ENCODE assay signal across 24 cellular contexts in the genomic region with DNA sequence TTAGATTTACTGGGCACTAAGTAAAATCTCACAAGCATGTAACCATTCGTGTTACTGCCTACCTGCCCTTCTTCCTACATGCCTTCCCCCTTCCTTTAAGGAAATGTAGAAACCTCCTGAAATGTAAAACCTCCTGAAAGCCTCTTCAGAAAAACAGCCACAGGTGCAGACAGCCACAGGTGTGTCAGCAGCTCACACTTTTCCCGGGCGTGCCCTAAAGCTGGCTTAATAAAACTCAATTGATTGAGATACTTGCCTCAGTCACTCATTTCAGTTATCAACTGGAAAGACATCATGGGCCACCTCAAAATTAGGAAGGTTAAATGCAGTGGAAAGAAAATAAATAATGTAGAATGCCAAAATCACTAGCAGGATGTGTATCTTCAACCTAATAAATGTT. TPM values are rescaled to one million over a fixed set of nuclear protein-coding genes. Genes with fewer than 3 reads are reported as not detected.
"Had no signal": no experiment of that assay in that cellular context is flagged by ENCODE, and none has a peak within 500 bp of the region (broad histone marks: within the 10 kb centered on the region; RNA-seq: fewer than 3 reads in every experiment).

No MANE protein-coding gene starts in this region.

- H3K4me2 ChIP-seq: PC-9 had no signal

- H3K9me3 Mint-ChIP-seq: activated CD4-positive, alpha-beta memory T cell treated with anti-CD3 and anti-CD28 coated beads, Interleukin-2, amount 10 ng/mL, durations not matched to agents 7 days and 5 days; activated naive CD4-positive, alpha-beta T cell treated with anti-CD3 and anti-CD28 coated beads, Interleukin-2, amount 10 ng/mL, durations not matched to agents 7 days and 5 days; activated naive CD8-positive, alpha-beta T cell treated with anti-CD3 and anti-CD28 coated beads for 36 hours; activated T-cell treated with anti-CD3 and anti-CD28 coated beads, Interleukin-2, amount 50 U/mL, for 72 hours; activated T-helper 2 cell treated with anti-CD3 and anti-CD28 coated beads, Interferon-gamma antibody, Interleukin-2, Interleukin-4, amounts not matched to agents 10 μg/mL and 5 μg/mL and 100 μg/mL, durations not matched to agents 14 hours and 24 hours and 36 hours; T-cell had no signal

- DNase-seq: activated CD4-positive, alpha-beta memory T cell treated with anti-CD3 and anti-CD28 coated beads, Interleukin-2, amount 10 ng/mL, durations not matched to agents 7 days and 5 days; activated CD4-positive, alpha-beta T cell treated with anti-CD3 and anti-CD28 coated beads for 36 hours; activated CD4-positive, alpha-beta T cell treated with anti-CD3 and anti-CD28 coated beads, Interleukin-2, amount 50 U/mL, for 1 hour; activated gamma-delta T cell treated with Interleukin-2 at 50 U/mL for 16 hours; activated naive CD4-positive, alpha-beta T cell treated with anti-CD3 and anti-CD28 coated beads, Interleukin-2, amount 10 ng/mL, durations not matched to agents 7 days and 5 days; activated naive CD8-positive, alpha-beta T cell treated with anti-CD3 and anti-CD28 coated beads for 36 hours; activated T-cell treated with anti-CD3 and anti-CD28 coated beads for 4 hours; activated T-cell treated with anti-CD3 and anti-CD28 coated beads, Interleukin-2, amount 50 U/mL, for 72 hours; cerebellar nuclear complex; MM.1S; NCI-H1092; NCI-H1930; NCI-H2107; NCI-H226; NCI-H526; PC-9; SIG-M5; T-cell; T-helper 2 cell had no signal

- H3K27ac Mint-ChIP-seq: activated CD4-positive, alpha-beta memory T cell treated with anti-CD3 and anti-CD28 coated beads, Interleukin-2, amount 10 ng/mL, durations not matched to agents 7 days and 5 days; activated CD4-positive, alpha-beta T cell treated with anti-CD3 and anti-CD28 coated beads for 36 hours; activated naive CD4-positive, alpha-beta T cell treated with anti-CD3 and anti-CD28 coated beads, Interleukin-2, amount 10 ng/mL, durations not matched to agents 7 days and 5 days; activated naive CD8-positive, alpha-beta T cell treated with anti-CD3 and anti-CD28 coated beads for 36 hours; activated T-cell treated with anti-CD3 and anti-CD28 coated beads, Interleukin-2, amount 50 U/mL, for 72 hours; activated T-helper 2 cell treated with anti-CD3 and anti-CD28 coated beads, Interferon-gamma antibody, Interleukin-2, Interleukin-4, amounts not matched to agents 10 μg/mL and 5 μg/mL and 100 μg/mL, durations not matched to agents 14 hours and 24 hours and 36 hours; T-cell had no signal

- H3K27ac ChIP-seq: PC-9, SK-N-MC had no signal

- H2AFZ ChIP-seq: PC-9 had no signal

- H3K4me3 Mint-ChIP-seq: activated CD4-positive, alpha-beta memory T cell treated with anti-CD3 and anti-CD28 coated beads, Interleukin-2, amount 10 ng/mL, durations not matched to agents 7 days and 5 days; activated CD4-positive, alpha-beta T cell treated with anti-CD3 and anti-CD28 coated beads for 36 hours; activated naive CD4-positive, alpha-beta T cell treated with anti-CD3 and anti-CD28 coated beads, Interleukin-2, amount 10 ng/mL, durations not matched to agents 7 days and 5 days; activated naive CD8-positive, alpha-beta T cell treated with anti-CD3 and anti-CD28 coated beads for 36 hours; activated T-cell treated with anti-CD3 and anti-CD28 coated beads, Interleukin-2, amount 50 U/mL, for 72 hours; T-cell had no signal

- H3K4me1 Mint-ChIP-seq: activated CD4-positive, alpha-beta memory T cell treated with anti-CD3 and anti-CD28 coated beads, Interleukin-2, amount 10 ng/mL, durations not matched to agents 7 days and 5 days; activated CD4-positive, alpha-beta T cell treated with anti-CD3 and anti-CD28 coated beads for 36 hours; activated naive CD4-positive, alpha-beta T cell treated with anti-CD3 and anti-CD28 coated beads, Interleukin-2, amount 10 ng/mL, durations not matched to agents 7 days and 5 days; activated naive CD8-positive, alpha-beta T cell treated with anti-CD3 and anti-CD28 coated beads for 36 hours; T-cell had no signal

- H3K4me3 ChIP-seq: PC-9, SK-N-MC had no signal

- ATAC-seq: activated CD4-positive, alpha-beta T cell treated with anti-CD3 and anti-CD28 coated beads for 36 hours; activated T-cell treated with anti-CD3 and anti-CD28 coated beads, Interleukin-2, amount 50 U/mL, for 72 hours; T-cell had no signal

- H3K27me3 Mint-ChIP-seq: activated naive CD4-positive, alpha-beta T cell treated with anti-CD3 and anti-CD28 coated beads, Interleukin-2, amount 10 ng/mL, durations not matched to agents 7 days and 5 days had no signal

- H3K36me3 Mint-ChIP-seq: activated naive CD4-positive, alpha-beta T cell treated with anti-CD3 and anti-CD28 coated beads, Interleukin-2, amount 10 ng/mL, durations not matched to agents 7 days and 5 days; activated naive CD8-positive, alpha-beta T cell treated with anti-CD3 and anti-CD28 coated beads for 36 hours; T-cell had no signal

RNA-seq across cellular contexts. Expression of gene PBOV1, which starts 23.1 kb away (rescaled TPM):
- total RNA-seq: activated CD4-positive, alpha-beta memory T cell treated with anti-CD3 and anti-CD28 coated beads, Interleukin-2, amount 10 ng/mL, durations not matched to agents 7 days and 5 days; activated CD4-positive, alpha-beta T cell treated with anti-CD3 and anti-CD28 coated beads for 36 hours; activated CD8-positive, alpha-beta memory T cell treated with anti-CD3 and anti-CD28 coated beads for 36 hours; activated naive CD8-positive, alpha-beta T cell treated with anti-CD3 and anti-CD28 coated beads for 36 hours; activated T-cell treated with anti-CD3 and anti-CD28 coated beads, Interleukin-2, amount 50 U/mL, for 72 hours; activated T-helper 2 cell treated with anti-CD3 and anti-CD28 coated beads, Interferon-gamma antibody, Interleukin-2, Interleukin-4, amounts not matched to agents 10 μg/mL and 5 μg/mL and 100 μg/mL, durations not matched to agents 14 hours and 24 hours and 36 hours; cardiac septum; NCI-H460; PC-9; T-cell had no signal
